In the genomic region with DNA sequence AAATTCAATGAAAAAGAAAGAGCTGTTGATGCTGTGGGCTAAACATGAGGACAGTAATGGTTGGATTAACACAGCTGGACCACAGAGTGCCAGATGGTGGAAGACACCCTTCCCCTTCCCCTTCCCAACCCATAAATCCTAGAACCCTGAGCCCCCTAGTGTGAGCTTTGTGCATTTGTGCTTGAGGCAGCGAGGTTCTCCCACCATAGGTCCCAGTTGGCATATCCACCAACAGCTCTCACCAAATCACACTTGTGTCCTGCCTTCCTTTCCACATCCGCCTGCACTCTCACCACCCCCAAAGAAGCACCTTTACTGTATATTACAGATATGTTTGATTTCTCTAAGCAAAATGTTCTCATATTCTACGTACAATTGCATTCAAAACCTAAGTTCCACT, we compare ENCODE assay signal across 10 cellular contexts. TPM values are rescaled to one million over a fixed set of nuclear protein-coding genes. Genes with fewer than 3 reads are reported as not detected.
DNase-seq lines count a peak whose midpoint lies in the region; ATAC-seq and TF ChIP-seq lines count a peak whose summit lies in the region.
"Had no signal": no experiment of that assay in that cellular context is flagged by ENCODE, and none has a peak within 500 bp of the region (broad histone marks: within the 10 kb centered on the region; RNA-seq: fewer than 3 reads in every experiment).

No MANE protein-coding gene starts in this region.

- no peaks in the 10 kb centered on the region for H3K27me3 Mint-ChIP-seq in CD8-positive, alpha-beta memory T cell
- H3K27me3 Mint-ChIP-seq in endothelial cell (ENCODE audit: unreplicated experiment) = no peaks in the 10 kb centered on the region

- H3K9me3 Mint-ChIP-seq in CD8-positive, alpha-beta memory T cell = peaks cover 0 to 6% (median 3%) of the 10 kb centered on the region in 5 donors
- no peaks in the 10 kb centered on the region for H3K9me3 Mint-ChIP-seq in endothelial cell (ENCODE audit: unreplicated experiment)

- peak overlapping the region; percentile 55 to 78 (median 71) for H3K4me3 Mint-ChIP-seq in CD8-positive, alpha-beta memory T cell
- no peak overlapping the region for H3K4me3 Mint-ChIP-seq in endothelial cell (ENCODE audit: unreplicated experiment)

- H3K27me3 ChIP-seq in CD8-positive, alpha-beta memory T cell (ENCODE audit: insufficient read depth, low read length, poor library complexity, severe bottlenecking) = no peaks in the 10 kb centered on the region
- H3K27me3 ChIP-seq in thyroid gland (no peaks in the 10 kb centered on the region), sigmoid colon (no peaks in the 10 kb centered on the region)

- no peak for TF ChIP-seq EP300 in sigmoid colon (IDR thresholded peaks at IDR 0.05)

- 92 to 99% methylated on average over 3 of the region's 3 CpGs for WGBS in thyroid gland, 2 donors
- WGBS in sigmoid colon, 2 donors = 72 to 88% methylated on average over 3 of the region's 3 CpGs

- H3K4me3 ChIP-seq in CD8-positive, alpha-beta memory T cell (ENCODE audit: low read length) = peak overlapping the region; percentile 49
- H3K4me3 ChIP-seq in thyroid gland (replicated peaks in 1 of 3) = no peak overlapping the region
- no peak overlapping the region for H3K4me3 ChIP-seq in sigmoid colon

- H3K36me3 Mint-ChIP-seq in CD8-positive, alpha-beta memory T cell = peaks cover 0 to 3% (median 0%) of the 10 kb centered on the region in 3 donors
- H3K36me3 Mint-ChIP-seq in endothelial cell (ENCODE audit: low read depth, unreplicated experiment) = no peaks in the 10 kb centered on the region

- no peak for DNase-seq in CD8-positive, alpha-beta memory T cell
- DNase-seq in OCI-M1 (lab: John Stamatoyannopoulos, UW) = peak; percentile 85
- peak; percentile 10 for DNase-seq in endothelial cell (ENCODE audit: low spot score)
- DNase-seq in midbrain (lab: John Stamatoyannopoulos, UW) = no peak
- DNase-seq in thyroid gland = no peak
- no peak for DNase-seq in anterior cingulate cortex (lab: John Stamatoyannopoulos, UW)
- DNase-seq in sigmoid colon = no peak
- DNase-seq: NCI-H187, retina had no signal

- TF ChIP-seq CTCF in endothelial cell (IDR thresholded peaks at IDR 0.05; ENCODE audit: unreplicated experiment) (no peak), thyroid gland (IDR thresholded peaks at IDR 0.05) (no peak), sigmoid colon (IDR thresholded peaks at IDR 0.05) (no peak)

- POLR2A ChIA-PET in CD8-positive, alpha-beta memory T cell (lab: Charles Lee) = interaction anchor here (0.8 to 1.6 kb wide), 4 partner anchors 25 to 93 kb away, joined by 3 to 4 read pairs (median 4); partner anchors contain the start of genes HBS1L and MYB

- peak; percentile 6 for ATAC-seq in GM18511 (IDR thresholded peaks at IDR 0.05; ENCODE audit: unreplicated experiment)

- CTCF ChIA-PET in CD8-positive, alpha-beta memory T cell (lab: Charles Lee) = interaction anchor here (1.2 to 4.2 kb wide), 9 partner anchors 14 to 96 kb away, joined by 3 to 23 read pairs (median 6); partner anchors contain the start of genes HBS1L and MYB

- intact Hi-C loops in thyroid gland (cut with DNase I) (no loop called here), sigmoid colon (cut with DNase I) (no loop called here)

- H3K36me3 ChIP-seq in CD8-positive, alpha-beta memory T cell (ENCODE audit: insufficient read depth, low read length) = no peaks in the 10 kb centered on the region
- no peaks in the 10 kb centered on the region for H3K36me3 ChIP-seq in thyroid gland
- no peaks in the 10 kb centered on the region for H3K36me3 ChIP-seq in sigmoid colon

- H3K9me3 ChIP-seq in CD8-positive, alpha-beta memory T cell (ENCODE audit: low read length) = no peaks in the 10 kb centered on the region
- H3K9me3 ChIP-seq in thyroid gland (no peaks in the 10 kb centered on the region), sigmoid colon (peaks cover 0 to 1% (median 0%) of the 10 kb centered on the region in 4 donors)

- H3K4me1 ChIP-seq in CD8-positive, alpha-beta memory T cell (ENCODE audit: insufficient read depth, low read length) = peaks cover 55% of the 10 kb centered on the region
- no peaks in the 10 kb centered on the region for H3K4me1 ChIP-seq in thyroid gland
- no peaks in the 10 kb centered on the region for H3K4me1 ChIP-seq in sigmoid colon

- TF ChIP-seq POLR2A in thyroid gland (IDR thresholded peaks at IDR 0.05) = no peak
- TF ChIP-seq POLR2A in sigmoid colon (IDR thresholded peaks at IDR 0.05) = no peak

- peak overlapping the region; percentile 74 to 97 (median 92) for H3K27ac Mint-ChIP-seq in CD8-positive, alpha-beta memory T cell
- H3K27ac Mint-ChIP-seq in endothelial cell (ENCODE audit: unreplicated experiment) = no peak overlapping the region

- H3K4me1 Mint-ChIP-seq in CD8-positive, alpha-beta memory T cell = peaks cover 48 to 54% (median 53%) of the 10 kb centered on the region in 3 donors
- H3K4me1 Mint-ChIP-seq in endothelial cell (ENCODE audit: unreplicated experiment) = peaks cover 8% of the 10 kb centered on the region

- H3K27ac ChIP-seq in CD8-positive, alpha-beta memory T cell (ENCODE audit: low read depth, low read length) = no peak overlapping the region
- H3K27ac ChIP-seq in thyroid gland (no peak overlapping the region), sigmoid colon (no peak overlapping the region)

RNA-seq across cellular contexts. Expression of gene HBS1L, which starts 32.8 kb away (rescaled TPM):
- 100 to 1,000 TPM; 145 to 147 TPM for total RNA-seq in CD8-positive, alpha-beta memory T cell
- polyA plus RNA-seq in CD8-positive, alpha-beta memory T cell = 45.6 TPM
- 93.3 TPM for total RNA-seq in endothelial cell (ENCODE audit: unreplicated experiment)
- 10 to 100 TPM; 52.8 to 87.1 (median 70.7) TPM for total RNA-seq in thyroid gland
- 10 to 100 TPM; 37.1 to 61.9 (median 53.3) TPM for total RNA-seq in sigmoid colon
- 10 to 100 TPM; 14.4 to 35.8 (median 33.5) TPM for polyA plus RNA-seq in sigmoid colon

Comparison
In these comparisons a context has a peak if more than half of its experiments do, and no peak if none do; other contexts are left out.
1. DNase-seq: peak in OCI-M1 (single experiment) and endothelial cell (single experiment); none in CD8-positive, alpha-beta memory T cell (0 of 5), midbrain (single experiment), thyroid gland (0 of 2), anterior cingulate cortex (0 of 58) and sigmoid colon (single experiment).